12 cellular contexts compared by ENCODE assay signal in the genomic region with DNA sequence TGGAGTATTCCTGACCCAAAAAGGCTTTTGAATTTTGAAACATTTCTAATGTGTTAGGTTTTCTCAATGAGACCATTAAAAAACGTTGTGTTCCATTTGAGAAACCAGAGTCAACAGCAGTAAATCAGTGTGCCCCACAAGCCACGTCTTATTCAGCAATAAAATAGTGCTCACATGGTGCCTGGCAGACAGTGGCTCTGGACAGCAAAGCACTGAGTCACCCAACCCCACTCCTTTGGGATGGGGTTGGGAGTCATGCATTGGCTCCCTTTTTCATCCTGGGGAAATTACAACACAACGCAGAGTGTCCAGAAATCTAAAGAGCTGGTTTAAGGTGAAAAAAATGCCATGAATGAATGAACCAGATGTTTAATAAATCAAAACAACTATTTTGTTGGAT. TPM values are rescaled to one million over a fixed set of nuclear protein-coding genes. Genes with fewer than 3 reads are reported as not detected.
DNase-seq lines count a peak whose midpoint lies in the region; ATAC-seq and TF ChIP-seq lines count a peak whose summit lies in the region.
"Had no signal": no experiment of that assay in that cellular context is flagged by ENCODE, and none has a peak within 500 bp of the region (broad histone marks: within the 10 kb centered on the region; RNA-seq: fewer than 3 reads in every experiment).

No MANE protein-coding gene starts in this region.

- CTCF ChIA-PET in MCF 10A (lab: Yijun Ruan, JAX) = interaction anchor here (0.7 to 1.4 kb wide), 2 partner anchors 12 to 21 kb away, joined by 4 to 10 read pairs; no protein-coding TSS in a partner anchor

- H3K36me3 ChIP-seq in breast epithelium = no peaks in the 10 kb centered on the region
- H3K36me3 ChIP-seq in left lung = peaks cover 0 to 27% of the 10 kb centered on the region in 2 donors
- no peaks in the 10 kb centered on the region for H3K36me3 ChIP-seq in vagina
- H3K36me3 ChIP-seq in effector memory CD4-positive, alpha-beta T cell (ENCODE audit: control insufficient read depth, insufficient read depth, low read length) = no peaks in the 10 kb centered on the region
- H3K36me3 ChIP-seq: colonic mucosa, HAP-1 had no signal

- H3K27ac ChIP-seq in breast epithelium (no peak overlapping the region), left lung (peak overlapping the region; percentile 30 to 45), vagina (peak overlapping the region; percentile 9)
- H3K27ac ChIP-seq in effector memory CD4-positive, alpha-beta T cell (ENCODE audit: insufficient read depth, low read length, poor library complexity, severe bottlenecking) = no peak overlapping the region
- H3K27ac ChIP-seq: 22Rv1, colonic mucosa had no signal

- H3K36me3 Mint-ChIP-seq in MCF 10A (ENCODE audit: insufficient read depth, unreplicated experiment) = peaks cover 8% of the 10 kb centered on the region

- no peaks in the 10 kb centered on the region for H3K9me3 ChIP-seq in breast epithelium
- no peaks in the 10 kb centered on the region for H3K9me3 ChIP-seq in left lung
- no peaks in the 10 kb centered on the region for H3K9me3 ChIP-seq in vagina
- no peaks in the 10 kb centered on the region for H3K9me3 ChIP-seq in effector memory CD4-positive, alpha-beta T cell (ENCODE audit: control insufficient read depth, low read length)
- H3K9me3 ChIP-seq: colonic mucosa, HAP-1 had no signal

- BruUV-seq in MCF 10A (replicated peaks; lab: Mats Ljungman, UMichigan) = no TSS peak

- H3K4me3 Mint-ChIP-seq in MCF 10A (ENCODE audit: unreplicated experiment) = no peak overlapping the region
- H3K4me3 Mint-ChIP-seq: activated T-cell treated with anti-CD3 and anti-CD28 coated beads, Interleukin-2, amount 50 U/mL, for 24 hours had no signal

- ATAC-seq in left lung = peak; percentile 34
- no peak for ATAC-seq in HG02763 (IDR thresholded peaks at IDR 0.05; ENCODE audit: unreplicated experiment)

- TF ChIP-seq POLR2A in breast epithelium (IDR thresholded peaks at IDR 0.05) = no peak
- no peak for TF ChIP-seq POLR2A in vagina (IDR thresholded peaks at IDR 0.05)

- H3K9me3 Mint-ChIP-seq in MCF 10A (ENCODE audit: unreplicated experiment) = no peaks in the 10 kb centered on the region
- H3K9me3 Mint-ChIP-seq: activated T-cell treated with anti-CD3 and anti-CD28 coated beads, Interleukin-2, amount 50 U/mL, for 24 hours had no signal

- peaks cover 14% of the 10 kb centered on the region for H3K4me1 Mint-ChIP-seq in MCF 10A (ENCODE audit: insufficient read depth, unreplicated experiment)

- H3K4me3 ChIP-seq in breast epithelium (no peak overlapping the region), cardiac fibroblast (replicated peaks in 1 of 2; ENCODE audit: low read depth in 2 of 2, low read length in 2 of 2) (no peak overlapping the region), left lung (no peak overlapping the region), vagina (no peak overlapping the region)
- H3K4me3 ChIP-seq in effector memory CD4-positive, alpha-beta T cell (ENCODE audit: insufficient read depth, low read depth, low read length, poor library complexity, severe bottlenecking) = no peak overlapping the region
- H3K4me3 ChIP-seq: colonic mucosa, HAP-1 had no signal

- intact Hi-C loops in MCF 10A (cut with micrococcal nuclease) = no loop called here
- intact Hi-C loops in breast epithelium (cut with DNase I; ENCODE audit: low total_unique reads) = no loop called here
- intact Hi-C loops in left lung (cut with DNase I) = no loop called here
- intact Hi-C loops in vagina (cut with DNase I) = no loop called here

- peak overlapping the region; percentile 64 for H3K27ac Mint-ChIP-seq in MCF 10A (ENCODE audit: low read depth, unreplicated experiment)
- H3K27ac Mint-ChIP-seq: activated T-cell treated with anti-CD3 and anti-CD28 coated beads, Interleukin-2, amount 50 U/mL, for 24 hours had no signal

- POLR2A ChIA-PET in MCF 10A (lab: Yijun Ruan, JAX) = interaction anchor here (0.7 to 2.3 kb wide), 17 partner anchors 9 to 912 kb away, joined by 3 to 11 read pairs (median 3); no protein-coding TSS in a partner anchor

- TF ChIP-seq CTCF in MCF 10A (IDR thresholded peaks at IDR 0.05; ENCODE audit: unreplicated experiment) (no peak), breast epithelium (IDR thresholded peaks at IDR 0.05) (no peak), cardiac fibroblast (IDR thresholded peaks at IDR 0.05; ENCODE audit: low read depth, low read length) (no peak), left lung (IDR thresholded peaks at IDR 0.05) (no peak), vagina (IDR thresholded peaks at IDR 0.05) (no peak)

- DNase-seq in MCF 10A (ENCODE audit: unreplicated experiment) (peak; percentile 96), breast epithelium (ENCODE audit: low spot score in 2 of 2) (no peak), cardiac fibroblast (ENCODE audit: low read depth in 2 of 2) (peak; percentile 91 to 96), left lung (no peak), vagina (ENCODE audit: extremely low spot score in 2 of 2) (no peak), germinal center (ENCODE audit: low spot score) (no peak)
- no peak for DNase-seq in effector memory CD4-positive, alpha-beta T cell
- DNase-seq: activated T-cell treated with anti-CD3 and anti-CD28 coated beads, Interleukin-2, amount 50 U/mL, for 24 hours; colonic mucosa had no signal

- H3K4me1 ChIP-seq in breast epithelium = no peaks in the 10 kb centered on the region
- peaks cover 34 to 74% of the 10 kb centered on the region in 2 donors for H3K4me1 ChIP-seq in left lung
- H3K4me1 ChIP-seq in vagina = no peaks in the 10 kb centered on the region
- peaks cover 3% of the 10 kb centered on the region for H3K4me1 ChIP-seq in effector memory CD4-positive, alpha-beta T cell (ENCODE audit: control insufficient read depth, insufficient read depth, low read length, poor library complexity, severe bottlenecking)
- H3K4me1 ChIP-seq: colonic mucosa, HAP-1 had no signal

- H3K27me3 ChIP-seq in breast epithelium = no peaks in the 10 kb centered on the region
- no peaks in the 10 kb centered on the region for H3K27me3 ChIP-seq in left lung
- H3K27me3 ChIP-seq in vagina = no peaks in the 10 kb centered on the region
- no peaks in the 10 kb centered on the region for H3K27me3 ChIP-seq in effector memory CD4-positive, alpha-beta T cell (replicated peaks; ENCODE audit: control insufficient read depth, insufficient read depth, low read length, poor library complexity, severe bottlenecking)
- H3K27me3 ChIP-seq: colonic mucosa had no signal

- H3K27me3 Mint-ChIP-seq in MCF 10A (ENCODE audit: insufficient read depth, unreplicated experiment) = no peaks in the 10 kb centered on the region

RNA-seq across cellular contexts. Expression of a gene that starts 46.5 kb away (rescaled TPM):
- total RNA-seq in MCF 10A (2022) = 2.2 and 2.4 TPM in 2 replicates
- 1 to 10 TPM in 1 of 3 donors, under 1 TPM in 2; 0.80 to 6.9 (median 0.98) TPM for total RNA-seq in breast epithelium
- 100 to 1,000 TPM in 1 of 2 donors, 10 to 100 TPM in 1; 87.3 to 103 TPM for total RNA-seq in left lung
- total RNA-seq in vagina = 12.3 TPM

Comparison
In these comparisons a context has a peak if more than half of its experiments do, and no peak if none do; other contexts are left out.
1. DNase-seq: peak in MCF 10A (single experiment) and cardiac fibroblast (2 of 2); none in breast epithelium (0 of 2), left lung (0 of 2), vagina (0 of 2), effector memory CD4-positive, alpha-beta T cell (0 of 3) and germinal center (single experiment).
2. H3K27ac ChIP-seq: peak in left lung (2 of 2) and vagina (single experiment); none in breast epithelium (0 of 2) and effector memory CD4-positive, alpha-beta T cell (single experiment).